8 cellular contexts compared by ENCODE assay signal in genomic region chr11:65492387-65492636, GRCh38. TPM values are rescaled to one million over a fixed set of nuclear protein-coding genes. Genes with fewer than 3 reads are reported as not detected.
DNase-seq lines count a peak whose midpoint lies in the region; ATAC-seq, FAIRE-seq and TF ChIP-seq lines count a peak whose summit lies in the region.

No MANE protein-coding gene starts in this region.

- DNase-seq in HCT116 (ENCODE audit: low read depth, low spot score) (no peak), activated B cell treated with CpG ODN at 0.5 μM for 24 hours (no peak), keratinocyte (ENCODE audit: low read depth, low spot score) (no peak), NCI-H82 (lab: John Stamatoyannopoulos, UW) (no peak), NCI-H226 (no peak)
- DNase-seq in stimulated activated naive B cell treated with anti-CD40 and anti-IgM and Interleukin-4, amounts not matched to agents 10 μg/mL and 1 μg/mL and 100 μg/mL, for 72 hours = no peak

- peaks cover 93 to 98% of the 10 kb centered on the region in 2 experiments for H3K4me1 ChIP-seq in HCT116 (ENCODE audit: control insufficient read depth in 1 of 2, insufficient read depth in 2 of 2, low read length in 2 of 2)
- peaks cover 89% of the 10 kb centered on the region for H3K4me1 ChIP-seq in keratinocyte (ENCODE audit: control insufficient read depth, extremely low read depth, insufficient read depth, low read length)

- H3K9me2 ChIP-seq in HCT116 (ENCODE audit: insufficient read depth) = no peaks in the 10 kb centered on the region

- POLR2A ChIA-PET in HCT116 (lab: Charles Lee) (interaction anchor here (12.6 to 26.7 kb wide), 3 partner anchors 10 to 71 kb away, joined by 575 to 1499 read pairs (median 910); partner anchors contain the start of genes MALAT1 and NEAT1), activated B cell treated with CpG ODN at 0.5 μM for 24 hours (lab: Charles Lee) (interaction anchor here (1.1 to 26.3 kb wide), 9 partner anchors 12 to 367 kb away, joined by 3 to 3752 read pairs (median 133); partner anchors contain the start of genes FRMD8, MALAT1, MUS81 and NEAT1)

- H3K79me2 ChIP-seq in HCT116 (ENCODE audit: insufficient read depth, low read length) (peaks cover 22% of the 10 kb centered on the region), keratinocyte (ENCODE audit: control insufficient read depth, insufficient read depth, low read length) (peaks cover 13% of the 10 kb centered on the region)

- no peak overlapping the region for H2AFZ ChIP-seq in HCT116 (ENCODE audit: low read depth, low read length, poor library complexity, severe bottlenecking)
- no peak overlapping the region for H2AFZ ChIP-seq in keratinocyte (ENCODE audit: control insufficient read depth, low read length)

- TF ChIP-seq CTCF in HCT116 (IDR thresholded peaks at IDR 0.05 in 2 of 3, conservative IDR thresholded peaks at IDR 0.05 in 1 of 3; ENCODE audit: borderline replicate concordance in 1 of 3, insufficient read depth in 1 of 3, low read depth in 2 of 3, low read length in 2 of 3) (no peak), activated B cell treated with CpG ODN at 0.5 μM for 24 hours (IDR thresholded peaks at IDR 0.05) (no peak), keratinocyte (optimal IDR thresholded peaks at IDR 0.05 in 1 of 3, IDR thresholded peaks at IDR 0.05 in 1 of 3, conservative IDR thresholded peaks at IDR 0.05 in 1 of 3; ENCODE audit: extremely low read depth in 1 of 3, insufficient read depth in 2 of 3, low read length in 3 of 3) (no peak)

- H3K4me3 Mint-ChIP-seq in activated B cell treated with CpG ODN at 0.5 μM for 24 hours = peak overlapping the region; percentile 52
- H3K4me3 Mint-ChIP-seq in stimulated activated naive B cell treated with anti-CD40 and anti-IgM and Interleukin-4, amounts not matched to agents 10 μg/mL and 1 μg/mL and 100 μg/mL, for 72 hours = peak overlapping the region; percentile 73 to 82

- H3K27ac Mint-ChIP-seq in activated B cell treated with CpG ODN at 0.5 μM for 24 hours = peak overlapping the region; percentile 90
- H3K27ac Mint-ChIP-seq in stimulated activated naive B cell treated with anti-CD40 and anti-IgM and Interleukin-4, amounts not matched to agents 10 μg/mL and 1 μg/mL and 100 μg/mL, for 72 hours = peak overlapping the region; percentile 95

- H3K9ac ChIP-seq in HCT116 (ENCODE audit: low read length) = peak overlapping the region; percentile 67
- H3K9ac ChIP-seq in keratinocyte (ENCODE audit: control insufficient read depth, extremely low read depth, insufficient read depth, low read length) = peak overlapping the region; percentile 84

- H3K27me3 ChIP-seq in HCT116 (ENCODE audit: insufficient read depth, low read length) = no peaks in the 10 kb centered on the region
- no peaks in the 10 kb centered on the region for H3K27me3 ChIP-seq in keratinocyte (ENCODE audit: control insufficient read depth, extremely low read depth, insufficient read depth, low read length)

- H4K20me1 ChIP-seq in HCT116 (ENCODE audit: insufficient read depth) (no peaks in the 10 kb centered on the region), keratinocyte (ENCODE audit: control insufficient read depth, extremely low read depth, insufficient read depth, low read length) (no peaks in the 10 kb centered on the region)

- H3K4me2 ChIP-seq in HCT116 (ENCODE audit: low read length) (peak overlapping the region; percentile 77), keratinocyte (ENCODE audit: control insufficient read depth, extremely low read depth, insufficient read depth, low read depth, low read length) (peak overlapping the region; percentile 78)

- dilution Hi-C loops in keratinocyte (cut with MboI; ENCODE audit: extremely low pct_ligation_motif_present, low sequenced_read_pairs) = no loop called here

- H3K9me3 ChIP-seq in HCT116 (ENCODE audit: control insufficient read depth in 1 of 2, insufficient read depth in 1 of 2, low read depth in 1 of 2, low read length in 2 of 2) (no peaks in the 10 kb centered on the region), keratinocyte (ENCODE audit: control insufficient read depth, low read depth, low read length) (no peaks in the 10 kb centered on the region)

- RAD21 ChIA-PET in HCT116 (lab: Charles Lee; ENCODE audit: low non-redundant PET in 1 of 2, low total read pairs in 2 of 2, uncharacterized antibody in 2 of 2, unreplicated experiment in 2 of 2) = interaction anchor here (1.1 to 1.3 kb wide), 2 partner anchors 70 to 109 kb away, joined by 3 read pairs; partner anchors contain the start of gene NEAT1 (in 1 of the 2)

- H3K27ac ChIP-seq in HCT116 (ENCODE audit: low read depth, low read length) (peak overlapping the region; percentile 98), keratinocyte (ENCODE audit: control insufficient read depth, insufficient read depth, low read length) (peak overlapping the region; percentile 94)

- FAIRE-seq in keratinocyte (lab: Jason Lieb, UNC) = no peak

- H3K36me3 ChIP-seq in HCT116 (ENCODE audit: control insufficient read depth in 1 of 2, insufficient read depth in 2 of 2, low read length in 2 of 2) = no peaks in the 10 kb centered on the region
- no peaks in the 10 kb centered on the region for H3K36me3 ChIP-seq in keratinocyte (ENCODE audit: control insufficient read depth in 2 of 2, extremely low read depth in 1 of 2, insufficient read depth in 2 of 2, low read length in 2 of 2)

- no peaks in the 10 kb centered on the region for H3K36me3 Mint-ChIP-seq in activated B cell treated with CpG ODN at 0.5 μM for 24 hours (ENCODE audit: low read depth)
- H3K36me3 Mint-ChIP-seq in stimulated activated naive B cell treated with anti-CD40 and anti-IgM and Interleukin-4, amounts not matched to agents 10 μg/mL and 1 μg/mL and 100 μg/mL, for 72 hours = peaks cover 0 to 3% of the 10 kb centered on the region in 2 donors

- CTCF ChIA-PET in HCT116 (lab: Charles Lee) = interaction anchor here (0.9 to 2.4 kb wide), 5 partner anchors 10 to 24 kb away, joined by 3 to 12 read pairs (median 6); no protein-coding TSS in a partner anchor
- CTCF ChIA-PET in activated B cell treated with CpG ODN at 0.5 μM for 24 hours (lab: Charles Lee) = interaction anchor here (0.6 to 2.7 kb wide), 4 partner anchors 10 to 104 kb away, joined by 3 to 9 read pairs (median 4); no protein-coding TSS in a partner anchor

- TF ChIP-seq RAD21 in HCT116 (IDR thresholded peaks at IDR 0.05; ENCODE audit: low read depth) = no peak

- 0 out of 2 replicates have a peak, but pooled peaks have one; percentile 0 for ATAC-seq in HCT116
- no peak for ATAC-seq in activated B cell treated with CpG ODN at 0.5 μM for 24 hours (ENCODE audit: low read depth)
- ATAC-seq in stimulated activated naive B cell treated with anti-CD40 and anti-IgM and Interleukin-4, amounts not matched to agents 10 μg/mL and 1 μg/mL and 100 μg/mL, for 72 hours (replicated peaks) = no peak
- ATAC-seq in HG02678 (IDR thresholded peaks at IDR 0.05; ENCODE audit: unreplicated experiment) = no peak
- ATAC-seq in HG03095 (IDR thresholded peaks at IDR 0.05; ENCODE audit: unreplicated experiment) = no peak

- intact Hi-C loops in HCT116 (cut with micrococcal nuclease) (no loop called here), activated B cell treated with CpG ODN at 0.5 μM for 24 hours (cut with micrococcal nuclease) (no loop called here)

- H3K9me1 ChIP-seq in keratinocyte (ENCODE audit: control insufficient read depth, extremely low read depth, insufficient read depth, low read length) = peaks cover 4% of the 10 kb centered on the region

- H3K4me3 ChIP-seq in HCT116 (replicated peaks in 1 of 2; ENCODE audit: low read depth in 1 of 2, low read length in 2 of 2) = peak overlapping the region in 1 of 2 experiments; percentile 43; a peak in 3 of 4 replicates
- H3K4me3 ChIP-seq in keratinocyte (ENCODE audit: control insufficient read depth in 2 of 3, extremely low read depth in 1 of 3, insufficient read depth in 2 of 3, low read depth in 1 of 3, low read length in 3 of 3) = peak overlapping the region in 1 of 3 experiments; percentile 13

- no peaks in the 10 kb centered on the region for H3K9me3 Mint-ChIP-seq in activated B cell treated with CpG ODN at 0.5 μM for 24 hours
- no peaks in the 10 kb centered on the region for H3K9me3 Mint-ChIP-seq in stimulated activated naive B cell treated with anti-CD40 and anti-IgM and Interleukin-4, amounts not matched to agents 10 μg/mL and 1 μg/mL and 100 μg/mL, for 72 hours

- H3K27me3 Mint-ChIP-seq in activated B cell treated with CpG ODN at 0.5 μM for 24 hours = no peaks in the 10 kb centered on the region
- no peaks in the 10 kb centered on the region for H3K27me3 Mint-ChIP-seq in stimulated activated naive B cell treated with anti-CD40 and anti-IgM and Interleukin-4, amounts not matched to agents 10 μg/mL and 1 μg/mL and 100 μg/mL, for 72 hours

- H3K4me1 Mint-ChIP-seq in activated B cell treated with CpG ODN at 0.5 μM for 24 hours = peaks cover 81% of the 10 kb centered on the region
- peaks cover 56 to 90% of the 10 kb centered on the region in 2 donors for H3K4me1 Mint-ChIP-seq in stimulated activated naive B cell treated with anti-CD40 and anti-IgM and Interleukin-4, amounts not matched to agents 10 μg/mL and 1 μg/mL and 100 μg/mL, for 72 hours

- TF ChIP-seq POLR2A in HCT116 (IDR thresholded peaks at IDR 0.05; ENCODE audit: borderline replicate concordance, extremely low read depth, insufficient read depth, insufficient read length) = no peak

- BruUV-seq in HCT116 (replicated peaks; lab: Mats Ljungman, UMichigan) = no TSS peak

RNA-seq across cellular contexts. Expression of gene MALAT1, which starts 6.5 kb away (rescaled TPM):
- total RNA-seq in HCT116 (2021; ENCODE audit: unreplicated experiment) = 6,000 TPM
- polyA plus RNA-seq in HCT116 (2012) = 380 and 423 TPM in 2 replicates
- 12,540 and 18,961 TPM in 2 replicates for total RNA-seq in activated B cell treated with CpG ODN at 0.5 μM for 24 hours
- 337 to 1,845 TPM (median 1,768 TPM) in 3 replicates for polyA plus RNA-seq in keratinocyte
- polyA plus RNA-seq in keratinocyte (2011; ENCODE audit: low read depth) = 22,009 TPM
- 14.9 and 37.5 TPM in 2 replicates for polyA plus RNA-seq in keratinocyte (2011; cell fraction: cytosol; rRNA removed)
- polyA plus RNA-seq in keratinocyte (2011; cell fraction: nucleus; rRNA removed) = 6,319 and 7,235 TPM in 2 replicates
- polyA plus RNA-seq in keratinocyte (2012; ENCODE audit: low replicate concordance) = 429 and 9,619 TPM in 2 replicates
- 2,284 to 11,976 TPM (median 9,145 TPM) in 3 replicates for polyA minus RNA-seq in keratinocyte
- polyA minus RNA-seq in keratinocyte (2011; cell fraction: cytosol; rRNA and poly(A)+ RNA removed) = 408 TPM
- 24,947 and 60,709 TPM in 2 replicates for polyA minus RNA-seq in keratinocyte (2011; cell fraction: nucleus; rRNA and poly(A)+ RNA removed)

RNA-seq across cellular contexts. Expression of gene SCYL1, which starts 32.6 kb away (rescaled TPM):
- total RNA-seq in HCT116 (2021; ENCODE audit: unreplicated experiment) (104 TPM), activated B cell treated with CpG ODN at 0.5 μM for 24 hours (70.0 and 75.7 TPM in 2 replicates)
- polyA plus RNA-seq in HCT116 (2012) = 82.4 and 84.4 TPM in 2 replicates
- 31.3 to 51.2 TPM (median 44.1 TPM) in 3 replicates for polyA plus RNA-seq in keratinocyte
- polyA plus RNA-seq in keratinocyte (2011; ENCODE audit: low read depth) = 25.3 TPM
- 40.7 and 65.2 TPM in 2 replicates for polyA plus RNA-seq in keratinocyte (2011; cell fraction: cytosol; rRNA removed)
- polyA plus RNA-seq in keratinocyte (2011; cell fraction: nucleus; rRNA removed) = 52.1 and 72.4 TPM in 2 replicates
- 33.0 and 44.5 TPM in 2 replicates for polyA plus RNA-seq in keratinocyte (2012; ENCODE audit: low replicate concordance)
- polyA minus RNA-seq in keratinocyte = 34.8 to 75.0 TPM (median 43.7 TPM) in 3 replicates
- 43.0 TPM for polyA minus RNA-seq in keratinocyte (2011; cell fraction: cytosol; rRNA and poly(A)+ RNA removed)
- 24.6 and 32.7 TPM in 2 replicates for polyA minus RNA-seq in keratinocyte (2011; cell fraction: nucleus; rRNA and poly(A)+ RNA removed)
